1 cellular context compared by ENCODE assay signal in genomic region chr1:6208723-6209660, GRCh38.
A peak's percentile ranks its signal among the peaks of the same experiment; 100 is the strongest.
TF ChIP-seq lines count a peak whose summit lies in the region.

No MANE protein-coding gene starts in this region.

TF ChIP-seq in K562, 482 proteins besides CTCF, POLR2A, EP300 and RAD21 (continued from another document and continues in another):
- TF ChIP-seq PREB (CRISPR knock-in tag; IDR thresholded peaks at IDR 0.05) = no peak
- TF ChIP-seq ATF6 (CRISPR knock-in tag; IDR thresholded peaks at IDR 0.05) = 0 out of 2 replicates have a peak, but pooled peaks have one; percentile 33
- no peak for TF ChIP-seq ATF2 (CRISPR knock-in tag; IDR thresholded peaks at IDR 0.05)
- no peak for TF ChIP-seq ZNF785 (CRISPR knock-in tag; IDR thresholded peaks at IDR 0.05)
- TF ChIP-seq STAT5B (CRISPR knock-in tag; IDR thresholded peaks at IDR 0.05) = no peak
- TF ChIP-seq PHB (CRISPR knock-in tag; IDR thresholded peaks at IDR 0.05) = no peak
- no peak for TF ChIP-seq EHMT2 (IDR thresholded peaks at IDR 0.05)
- peak; percentile 88; the same call in 1 of the 2 replicates for TF ChIP-seq E2F5 (CRISPR knock-in tag; IDR thresholded peaks at IDR 0.05)
- TF ChIP-seq THAP7 (CRISPR knock-in tag; IDR thresholded peaks at IDR 0.05) = no peak
- peak; percentile 50 for TF ChIP-seq CREM (IDR thresholded peaks at IDR 0.05; ENCODE audit: low read depth)
- no peak for TF ChIP-seq SAP30 (IDR thresholded peaks at IDR 0.05; ENCODE audit: borderline replicate concordance, insufficient read depth, low read depth, low read length, poor library complexity, severe bottlenecking)
- no peak for TF ChIP-seq MTA3 (IDR thresholded peaks at IDR 0.05; ENCODE audit: borderline replicate concordance)
- TF ChIP-seq SIRT6 (IDR thresholded peaks at IDR 0.05; ENCODE audit: low read depth, low read length) = no peak
- TF ChIP-seq ZNF668 (CRISPR knock-in tag; IDR thresholded peaks at IDR 0.05) = no peak
- no peak for TF ChIP-seq KDM1A (IDR thresholded peaks at IDR 0.05)
- no peak for TF ChIP-seq ZNF140 (CRISPR knock-in tag; IDR thresholded peaks at IDR 0.05)
- TF ChIP-seq CREBBP (IDR thresholded peaks at IDR 0.05; ENCODE audit: low read depth, low read length) = no peak
- peak; percentile 70; the same call in 1 of the 2 replicates for TF ChIP-seq PHF8 (IDR thresholded peaks at IDR 0.05; ENCODE audit: borderline replicate concordance, low read length)
- TF ChIP-seq ELF2 (CRISPR knock-in tag; IDR thresholded peaks at IDR 0.05) = no peak
- peak; percentile 81; the same call in 1 of the 2 replicates for TF ChIP-seq HMGXB4 (CRISPR knock-in tag; IDR thresholded peaks at IDR 0.05)
- TF ChIP-seq MCM7 (IDR thresholded peaks at IDR 0.05) = no peak
- no peak for TF ChIP-seq MAZ (CRISPR knock-in tag; conservative IDR thresholded peaks at IDR 0.05 in 1 of 2, IDR thresholded peaks at IDR 0.05 in 1 of 2)
- TF ChIP-seq ATF7 (IDR thresholded peaks at IDR 0.05) = no peak
- peak; percentile 79 for TF ChIP-seq L3MBTL2 (IDR thresholded peaks at IDR 0.05)
- TF ChIP-seq IRF1 (CRISPR knock-in tag; IDR thresholded peaks at IDR 0.05; ENCODE audit: borderline replicate concordance) = no peak
- no peak for TF ChIP-seq CAMTA2 (CRISPR knock-in tag; conservative IDR thresholded peaks at IDR 0.05)
- no peak for TF ChIP-seq BRD9 (IDR thresholded peaks at IDR 0.05; ENCODE audit: low read depth, partially characterized antibody)
- TF ChIP-seq ZNF512 (tag; IDR thresholded peaks at IDR 0.05) = no peak
- TF ChIP-seq TEAD2 (tag; IDR thresholded peaks at IDR 0.05) = no peak
- TF ChIP-seq TAF7 (tag; IDR thresholded peaks at IDR 0.05) = no peak
- TF ChIP-seq TSC22D4 (tag; IDR thresholded peaks at IDR 0.05) = no peak
- no peak for TF ChIP-seq SREBF1 (IDR thresholded peaks at IDR 0.05; ENCODE audit: borderline replicate concordance, low read depth, low read length)
- no peak for TF ChIP-seq HOXB6 (CRISPR knock-in tag; IDR thresholded peaks at IDR 0.05; ENCODE audit: borderline replicate concordance)
- TF ChIP-seq KAT8 (IDR thresholded peaks at IDR 0.05; ENCODE audit: low read depth) = no peak
- no peak for TF ChIP-seq SRSF9 (IDR thresholded peaks at IDR 0.05; ENCODE audit: borderline replicate concordance, low read depth, low read length)
- no peak for TF ChIP-seq ZNF280A (IDR thresholded peaks at IDR 0.05; ENCODE audit: low read depth, partially characterized antibody)
- no peak for TF ChIP-seq FOS (IDR thresholded peaks at IDR 0.05; ENCODE audit: extremely low read depth, insufficient read length)
- peak; percentile 93 for TF ChIP-seq MYC (IDR thresholded peaks at IDR 0.05; ENCODE audit: low read depth, low read length)
- TF ChIP-seq MYC (CRISPR knock-in tag; IDR thresholded peaks at IDR 0.05; ENCODE audit: borderline replicate concordance, low read depth) = no peak
- TF ChIP-seq MIER1 (IDR thresholded peaks at IDR 0.05; ENCODE audit: low read depth) = no peak
- 0 out of 2 replicates have a peak, but pooled peaks have one; percentile 24 for TF ChIP-seq HCFC1 (IDR thresholded peaks at IDR 0.05; ENCODE audit: low read depth, low read length)
- TF ChIP-seq CBFB (CRISPR knock-in tag; IDR thresholded peaks at IDR 0.05) = peak; percentile 47; the same call in 1 of the 2 replicates
- no peak for TF ChIP-seq ZKSCAN1 (IDR thresholded peaks at IDR 0.05; ENCODE audit: low read depth, low read length)
- no peak for TF ChIP-seq ZNF589 (CRISPR knock-in tag; IDR thresholded peaks at IDR 0.05; ENCODE audit: low read depth)
- TF ChIP-seq ZNF277 (CRISPR knock-in tag; IDR thresholded peaks at IDR 0.05; ENCODE audit: borderline replicate concordance) = no peak
- no peak for TF ChIP-seq POLR2AphosphoS2 (IDR thresholded peaks at IDR 0.05; ENCODE audit: low read length)
- TF ChIP-seq IRF2 (CRISPR knock-in tag; IDR thresholded peaks at IDR 0.05) = no peak
- TF ChIP-seq WHSC1 (IDR thresholded peaks at IDR 0.05; ENCODE audit: low read length) = no peak
- no peak for TF ChIP-seq ZBTB5 (IDR thresholded peaks at IDR 0.05)
- peak; percentile 59; the same call in 1 of the 2 replicates for TF ChIP-seq CREB1 (IDR thresholded peaks at IDR 0.05)
- TF ChIP-seq CREB1 (CRISPR knock-in tag; IDR thresholded peaks at IDR 0.05) = peak; percentile 69
- TF ChIP-seq NCOA2 (IDR thresholded peaks at IDR 0.05; ENCODE audit: partially characterized antibody in 2 of 2) = no peak
- TF ChIP-seq MECOM (CRISPR knock-in tag; IDR thresholded peaks at IDR 0.05) = peak; percentile 36; the same call in 1 of the 2 replicates
- no peak for TF ChIP-seq ZNF197 (CRISPR knock-in tag; IDR thresholded peaks at IDR 0.05; ENCODE audit: low read depth)
- no peak for TF ChIP-seq HDAC6 (IDR thresholded peaks at IDR 0.05; ENCODE audit: low read depth, low read length)
- no peak for TF ChIP-seq U2AF2 (optimal IDR thresholded peaks at IDR 0.05; ENCODE audit: low read depth, low read length)
- TF ChIP-seq GTF2F1 (IDR thresholded peaks at IDR 0.05; ENCODE audit: low read depth, low read length) = no peak
- no peak for TF ChIP-seq HMBOX1 (IDR thresholded peaks at IDR 0.05)
